1 cellular context compared by ENCODE assay signal in the genomic region with DNA sequence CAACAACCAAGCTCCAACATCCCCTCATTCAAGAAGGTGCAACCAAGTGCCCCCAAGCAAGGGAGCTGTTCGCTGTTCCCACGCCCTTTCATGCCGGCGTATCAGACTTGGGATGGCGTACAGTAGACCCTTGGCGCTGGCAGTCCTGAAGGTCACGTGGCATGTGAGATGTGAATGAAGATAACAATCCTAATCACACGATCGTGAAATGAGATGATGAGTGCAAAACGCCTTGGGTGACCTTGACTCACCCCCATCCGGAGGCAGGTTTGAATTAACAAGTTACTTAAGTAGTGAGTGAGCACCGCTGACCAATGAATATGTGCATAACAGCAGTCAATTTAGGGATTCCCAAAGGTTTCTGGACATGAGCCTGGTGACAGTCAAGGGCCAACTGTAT.
TF ChIP-seq lines count a peak whose summit lies in the region.

No MANE protein-coding gene starts in this region.

TF ChIP-seq in IMR-90, 13 proteins besides CTCF, POLR2A, EP300 and RAD21:
- TF ChIP-seq MAZ (IDR thresholded peaks at IDR 0.05; ENCODE audit: borderline replicate concordance, low read depth, low read length): no peak
- no peak for TF ChIP-seq CHD1 (IDR thresholded peaks at IDR 0.05; ENCODE audit: low read depth, low read length)
- TF ChIP-seq ELK1 (IDR thresholded peaks at IDR 0.05; ENCODE audit: borderline replicate concordance, low read depth, low read length): no peak
- TF ChIP-seq CEBPB (IDR thresholded peaks at IDR 0.05; ENCODE audit: low read depth, low read length): no peak
- no peak for TF ChIP-seq RFX5 (IDR thresholded peaks at IDR 0.05; ENCODE audit: low read depth, low read length)
- TF ChIP-seq FOS (IDR thresholded peaks at IDR 0.05; ENCODE audit: low read depth, low read length): no peak
- TF ChIP-seq NFE2L2 (IDR thresholded peaks at IDR 0.05; ENCODE audit: low read depth, low read length): no peak
- TF ChIP-seq USF2 (IDR thresholded peaks at IDR 0.05; ENCODE audit: low read depth, low read length): no peak
- TF ChIP-seq BHLHE40 (IDR thresholded peaks at IDR 0.05; ENCODE audit: low read depth, low read length): no peak
